ENCODE assay signal across 1 cellular context in the genomic region with DNA sequence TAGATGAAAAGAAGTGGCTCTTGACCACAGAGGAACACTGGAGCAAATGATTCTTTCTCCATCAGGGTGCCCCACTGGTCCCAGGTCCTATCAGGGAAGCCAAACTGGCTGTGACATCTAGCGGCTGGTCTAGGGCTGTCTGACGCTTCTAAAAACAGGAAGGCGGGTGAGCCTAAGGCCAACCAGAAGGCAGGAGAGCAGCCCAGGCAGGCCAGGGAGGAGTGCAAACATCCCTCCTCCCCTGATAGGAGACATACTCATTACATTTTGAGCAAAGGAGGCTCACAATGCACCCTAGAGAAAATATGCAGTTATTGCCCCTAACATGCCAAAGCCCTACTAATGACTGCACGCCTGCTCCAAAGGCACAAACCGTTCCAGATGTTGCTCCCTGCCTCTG.
TF ChIP-seq lines count a peak whose summit lies in the region.

No MANE protein-coding gene starts in this region.

TF ChIP-seq in HepG2, 621 proteins besides CTCF, POLR2A, EP300 and RAD21:
- TF ChIP-seq ZNF263 (CRISPR knock-in tag; IDR thresholded peaks at IDR 0.05) (peak; percentile 71), ZNF672 (CRISPR knock-in tag; IDR thresholded peaks at IDR 0.05) (no peak), STAG1 (CRISPR knock-in tag; IDR thresholded peaks at IDR 0.05) (peak; percentile 35)
